1 cellular context compared by ENCODE assay signal in genomic region chr2:42047488-42048317, GRCh38.
A peak's percentile ranks its signal among the peaks of the same experiment; 100 is the strongest.
TF ChIP-seq lines count a peak whose summit lies in the region.

Gene PKDCC (plus strand): TSS chr2:42048021. CDS start chr2:42048200, 179 bp downstream.

TF ChIP-seq in HEK293, 187 proteins besides CTCF, POLR2A, EP300 and RAD21 (continued from another document and continues in another):
- no peak for TF ChIP-seq ZNF184 (tag by site-specific recombination; IDR thresholded peaks at IDR 0.05)
- no peak for TF ChIP-seq RBAK (tag by site-specific recombination; IDR thresholded peaks at IDR 0.05)
- no peak for TF ChIP-seq ZNF239 (tag by site-specific recombination; IDR thresholded peaks at IDR 0.05)
- no peak for TF ChIP-seq ZNF530 (tag by site-specific recombination; IDR thresholded peaks at IDR 0.05; ENCODE audit: low read depth)
- TF ChIP-seq, protein P1, sequence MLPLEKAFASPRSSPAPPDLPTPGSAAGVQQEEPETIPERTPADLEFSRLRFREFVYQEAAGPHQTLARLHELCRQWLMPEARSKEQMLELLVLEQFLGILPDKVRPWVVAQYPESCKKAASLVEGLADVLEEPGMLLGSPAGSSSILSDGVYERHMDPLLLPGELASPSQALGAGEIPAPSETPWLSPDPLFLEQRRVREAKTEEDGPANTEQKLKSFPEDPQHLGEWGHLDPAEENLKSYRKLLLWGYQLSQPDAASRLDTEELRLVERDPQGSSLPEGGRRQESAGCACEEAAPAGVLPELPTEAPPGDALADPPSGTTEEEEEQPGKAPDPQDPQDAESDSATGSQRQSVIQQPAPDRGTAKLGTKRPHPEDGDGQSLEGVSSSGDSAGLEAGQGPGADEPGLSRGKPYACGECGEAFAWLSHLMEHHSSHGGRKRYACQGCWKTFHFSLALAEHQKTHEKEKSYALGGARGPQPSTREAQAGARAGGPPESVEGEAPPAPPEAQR (tag by site-specific recombination; IDR thresholded peaks at IDR 0.05): no peak
- TF ChIP-seq MEIS1 (CRISPR knock-in tag; IDR thresholded peaks at IDR 0.05; ENCODE audit: borderline replicate concordance): no peak
- no peak for TF ChIP-seq SCRT2 (tag by site-specific recombination; IDR thresholded peaks at IDR 0.05)
- TF ChIP-seq KLF10 (tag by site-specific recombination; IDR thresholded peaks at IDR 0.05): peak; percentile 14; the same call in 1 of the 2 replicates
- no peak for TF ChIP-seq ZBTB1 (tag by site-specific recombination; IDR thresholded peaks at IDR 0.05)
- TF ChIP-seq, protein P2, sequence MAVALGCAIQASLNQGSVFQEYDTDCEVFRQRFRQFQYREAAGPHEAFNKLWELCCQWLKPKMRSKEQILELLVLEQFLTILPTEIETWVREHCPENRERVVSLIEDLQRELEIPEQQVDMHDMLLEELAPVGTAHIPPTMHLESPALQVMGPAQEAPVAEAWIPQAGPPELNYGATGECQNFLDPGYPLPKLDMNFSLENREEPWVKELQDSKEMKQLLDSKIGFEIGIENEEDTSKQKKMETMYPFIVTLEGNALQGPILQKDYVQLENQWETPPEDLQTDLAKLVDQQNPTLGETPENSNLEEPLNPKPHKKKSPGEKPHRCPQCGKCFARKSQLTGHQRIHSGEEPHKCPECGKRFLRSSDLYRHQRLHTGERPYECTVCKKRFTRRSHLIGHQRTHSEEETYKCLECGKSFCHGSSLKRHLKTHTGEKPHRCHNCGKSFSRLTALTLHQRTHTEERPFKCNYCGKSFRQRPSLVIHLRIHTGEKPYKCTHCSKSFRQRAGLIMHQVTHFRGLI (tag by site-specific recombination; IDR thresholded peaks at IDR 0.05): 0 out of 2 replicates have a peak, but pooled peaks have one; percentile 31
- TF ChIP-seq ZFP69B (tag by site-specific recombination; IDR thresholded peaks at IDR 0.05): no peak
- TF ChIP-seq ZSCAN30 (tag by site-specific recombination; IDR thresholded peaks at IDR 0.05): no peak
- TF ChIP-seq ZNF24 (tag by site-specific recombination; IDR thresholded peaks at IDR 0.05): no peak
- TF ChIP-seq, protein P3, sequence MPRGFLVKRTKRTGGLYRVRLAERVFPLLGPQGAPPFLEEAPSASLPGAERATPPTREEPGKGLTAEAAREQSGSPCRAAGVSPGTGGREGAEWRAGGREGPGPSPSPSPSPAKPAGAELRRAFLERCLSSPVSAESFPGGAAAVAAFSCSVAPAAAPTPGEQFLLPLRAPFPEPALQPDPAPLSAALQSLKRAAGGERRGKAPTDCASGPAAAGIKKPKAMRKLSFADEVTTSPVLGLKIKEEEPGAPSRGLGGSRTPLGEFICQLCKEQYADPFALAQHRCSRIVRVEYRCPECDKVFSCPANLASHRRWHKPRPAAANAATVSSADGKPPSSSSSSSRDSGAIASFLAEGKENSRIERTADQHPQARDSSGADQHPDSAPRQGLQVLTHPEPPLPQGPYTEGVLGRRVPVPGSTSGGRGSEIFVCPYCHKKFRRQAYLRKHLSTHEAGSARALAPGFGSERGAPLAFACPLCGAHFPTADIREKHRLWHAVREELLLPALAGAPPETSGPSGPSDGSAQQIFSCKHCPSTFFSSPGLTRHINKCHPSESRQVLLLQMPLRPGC (tag by site-specific recombination; IDR thresholded peaks at IDR 0.05): no peak
- TF ChIP-seq ZFP3 (tag by site-specific recombination; IDR thresholded peaks at IDR 0.05; ENCODE audit: low read depth): no peak
- TF ChIP-seq, protein P4, sequence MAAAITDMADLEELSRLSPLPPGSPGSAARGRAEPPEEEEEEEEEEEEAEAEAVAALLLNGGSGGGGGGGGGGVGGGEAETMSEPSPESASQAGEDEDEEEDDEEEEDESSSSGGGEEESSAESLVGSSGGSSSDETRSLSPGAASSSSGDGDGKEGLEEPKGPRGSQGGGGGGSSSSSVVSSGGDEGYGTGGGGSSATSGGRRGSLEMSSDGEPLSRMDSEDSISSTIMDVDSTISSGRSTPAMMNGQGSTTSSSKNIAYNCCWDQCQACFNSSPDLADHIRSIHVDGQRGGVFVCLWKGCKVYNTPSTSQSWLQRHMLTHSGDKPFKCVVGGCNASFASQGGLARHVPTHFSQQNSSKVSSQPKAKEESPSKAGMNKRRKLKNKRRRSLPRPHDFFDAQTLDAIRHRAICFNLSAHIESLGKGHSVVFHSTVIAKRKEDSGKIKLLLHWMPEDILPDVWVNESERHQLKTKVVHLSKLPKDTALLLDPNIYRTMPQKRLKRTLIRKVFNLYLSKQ (tag by site-specific recombination; IDR thresholded peaks at IDR 0.05; ENCODE audit: borderline replicate concordance): no peak
- no peak for TF ChIP-seq ZNF596 (tag by site-specific recombination; IDR thresholded peaks at IDR 0.05)
- TF ChIP-seq OVOL3 (tag by site-specific recombination; IDR thresholded peaks at IDR 0.05): peak; percentile 51; the same call in 1 of the 2 replicates
- TF ChIP-seq GLI2 (tag by site-specific recombination; IDR thresholded peaks at IDR 0.05; ENCODE audit: borderline replicate concordance, low read depth): no peak
- no peak for TF ChIP-seq ZFP37 (tag by site-specific recombination; IDR thresholded peaks at IDR 0.05)
- peak; percentile 54; the same call in 1 of the 2 replicates for TF ChIP-seq ZBTB20 (tag by site-specific recombination; IDR thresholded peaks at IDR 0.05)
- no peak for TF ChIP-seq HOXA7 (CRISPR knock-in tag; IDR thresholded peaks at IDR 0.05; ENCODE audit: borderline replicate concordance)
- no peak for TF ChIP-seq ZBTB7A (tag by site-specific recombination; IDR thresholded peaks at IDR 0.05; ENCODE audit: low read depth)
- no peak for TF ChIP-seq ZNF223 (tag by site-specific recombination; IDR thresholded peaks at IDR 0.05)
- TF ChIP-seq ZNF792 (tag by site-specific recombination; IDR thresholded peaks at IDR 0.05): no peak
- TF ChIP-seq ZBTB17 (tag by site-specific recombination; IDR thresholded peaks at IDR 0.05): peak; percentile 27; the same call in 1 of the 2 replicates
- TF ChIP-seq ZNF585B (tag by site-specific recombination; IDR thresholded peaks at IDR 0.05): no peak
- TF ChIP-seq ZNF280C (tag by site-specific recombination; IDR thresholded peaks at IDR 0.05): no peak
- no peak for TF ChIP-seq ZNF2 (tag by site-specific recombination; IDR thresholded peaks at IDR 0.05)
- no peak for TF ChIP-seq PRDM6 (tag by site-specific recombination; IDR thresholded peaks at IDR 0.05)
- TF ChIP-seq EGR2 (tag by site-specific recombination; IDR thresholded peaks at IDR 0.05; ENCODE audit: low read depth): peak; percentile 50; the same call in 1 of the 2 replicates
- no peak for TF ChIP-seq FEZF1 (tag by site-specific recombination; IDR thresholded peaks at IDR 0.05)
- TF ChIP-seq ZNF623 (tag by site-specific recombination; IDR thresholded peaks at IDR 0.05): no peak
- TF ChIP-seq ZFP41 (tag by site-specific recombination; IDR thresholded peaks at IDR 0.05; ENCODE audit: borderline replicate concordance): no peak
- TF ChIP-seq, protein P5, sequence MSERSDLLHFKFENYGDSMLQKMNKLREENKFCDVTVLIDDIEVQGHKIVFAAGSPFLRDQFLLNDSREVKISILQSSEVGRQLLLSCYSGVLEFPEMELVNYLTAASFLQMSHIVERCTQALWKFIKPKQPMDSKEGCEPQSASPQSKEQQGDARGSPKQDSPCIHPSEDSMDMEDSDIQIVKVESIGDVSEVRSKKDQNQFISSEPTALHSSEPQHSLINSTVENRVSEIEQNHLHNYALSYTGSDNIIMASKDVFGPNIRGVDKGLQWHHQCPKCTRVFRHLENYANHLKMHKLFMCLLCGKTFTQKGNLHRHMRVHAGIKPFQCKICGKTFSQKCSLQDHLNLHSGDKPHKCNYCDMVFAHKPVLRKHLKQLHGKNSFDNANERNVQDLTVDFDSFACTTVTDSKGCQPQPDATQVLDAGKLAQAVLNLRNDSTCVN (tag by site-specific recombination; optimal IDR thresholded peaks at IDR 0.05): peak; percentile 79
- no peak; the same call in 1 of the 2 replicates for TF ChIP-seq SP3 (tag by site-specific recombination; IDR thresholded peaks at IDR 0.05)
- TF ChIP-seq, protein P6, sequence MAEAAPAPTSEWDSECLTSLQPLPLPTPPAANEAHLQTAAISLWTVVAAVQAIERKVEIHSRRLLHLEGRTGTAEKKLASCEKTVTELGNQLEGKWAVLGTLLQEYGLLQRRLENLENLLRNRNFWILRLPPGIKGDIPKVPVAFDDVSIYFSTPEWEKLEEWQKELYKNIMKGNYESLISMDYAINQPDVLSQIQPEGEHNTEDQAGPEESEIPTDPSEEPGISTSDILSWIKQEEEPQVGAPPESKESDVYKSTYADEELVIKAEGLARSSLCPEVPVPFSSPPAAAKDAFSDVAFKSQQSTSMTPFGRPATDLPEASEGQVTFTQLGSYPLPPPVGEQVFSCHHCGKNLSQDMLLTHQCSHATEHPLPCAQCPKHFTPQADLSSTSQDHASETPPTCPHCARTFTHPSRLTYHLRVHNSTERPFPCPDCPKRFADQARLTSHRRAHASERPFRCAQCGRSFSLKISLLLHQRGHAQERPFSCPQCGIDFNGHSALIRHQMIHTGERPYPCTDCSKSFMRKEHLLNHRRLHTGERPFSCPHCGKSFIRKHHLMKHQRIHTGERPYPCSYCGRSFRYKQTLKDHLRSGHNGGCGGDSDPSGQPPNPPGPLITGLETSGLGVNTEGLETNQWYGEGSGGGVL (tag by site-specific recombination; IDR thresholded peaks at IDR 0.05): peak; percentile 38; the same call in 1 of the 2 replicates
- no peak for TF ChIP-seq ZNF140 (tag by site-specific recombination; IDR thresholded peaks at IDR 0.05)
- TF ChIP-seq ZSCAN23 (tag by site-specific recombination; IDR thresholded peaks at IDR 0.05): no peak
- TF ChIP-seq ZNF138 (tag by site-specific recombination; IDR thresholded peaks at IDR 0.05; ENCODE audit: borderline replicate concordance): no peak
- no peak for TF ChIP-seq GFI1B (tag by site-specific recombination; IDR thresholded peaks at IDR 0.05)
- TF ChIP-seq ZNF610 (tag by site-specific recombination; IDR thresholded peaks at IDR 0.05; ENCODE audit: borderline replicate concordance): no peak
- TF ChIP-seq ZNF560 (tag by site-specific recombination; IDR thresholded peaks at IDR 0.05; ENCODE audit: borderline replicate concordance): no peak
- no peak for TF ChIP-seq ZNF23 (tag by site-specific recombination; IDR thresholded peaks at IDR 0.05; ENCODE audit: borderline replicate concordance)
- TF ChIP-seq ZNF341 (tag by site-specific recombination; IDR thresholded peaks at IDR 0.05; ENCODE audit: low read depth): 0 out of 2 replicates have a peak, but pooled peaks have one; percentile 7
- TF ChIP-seq, protein P7, sequence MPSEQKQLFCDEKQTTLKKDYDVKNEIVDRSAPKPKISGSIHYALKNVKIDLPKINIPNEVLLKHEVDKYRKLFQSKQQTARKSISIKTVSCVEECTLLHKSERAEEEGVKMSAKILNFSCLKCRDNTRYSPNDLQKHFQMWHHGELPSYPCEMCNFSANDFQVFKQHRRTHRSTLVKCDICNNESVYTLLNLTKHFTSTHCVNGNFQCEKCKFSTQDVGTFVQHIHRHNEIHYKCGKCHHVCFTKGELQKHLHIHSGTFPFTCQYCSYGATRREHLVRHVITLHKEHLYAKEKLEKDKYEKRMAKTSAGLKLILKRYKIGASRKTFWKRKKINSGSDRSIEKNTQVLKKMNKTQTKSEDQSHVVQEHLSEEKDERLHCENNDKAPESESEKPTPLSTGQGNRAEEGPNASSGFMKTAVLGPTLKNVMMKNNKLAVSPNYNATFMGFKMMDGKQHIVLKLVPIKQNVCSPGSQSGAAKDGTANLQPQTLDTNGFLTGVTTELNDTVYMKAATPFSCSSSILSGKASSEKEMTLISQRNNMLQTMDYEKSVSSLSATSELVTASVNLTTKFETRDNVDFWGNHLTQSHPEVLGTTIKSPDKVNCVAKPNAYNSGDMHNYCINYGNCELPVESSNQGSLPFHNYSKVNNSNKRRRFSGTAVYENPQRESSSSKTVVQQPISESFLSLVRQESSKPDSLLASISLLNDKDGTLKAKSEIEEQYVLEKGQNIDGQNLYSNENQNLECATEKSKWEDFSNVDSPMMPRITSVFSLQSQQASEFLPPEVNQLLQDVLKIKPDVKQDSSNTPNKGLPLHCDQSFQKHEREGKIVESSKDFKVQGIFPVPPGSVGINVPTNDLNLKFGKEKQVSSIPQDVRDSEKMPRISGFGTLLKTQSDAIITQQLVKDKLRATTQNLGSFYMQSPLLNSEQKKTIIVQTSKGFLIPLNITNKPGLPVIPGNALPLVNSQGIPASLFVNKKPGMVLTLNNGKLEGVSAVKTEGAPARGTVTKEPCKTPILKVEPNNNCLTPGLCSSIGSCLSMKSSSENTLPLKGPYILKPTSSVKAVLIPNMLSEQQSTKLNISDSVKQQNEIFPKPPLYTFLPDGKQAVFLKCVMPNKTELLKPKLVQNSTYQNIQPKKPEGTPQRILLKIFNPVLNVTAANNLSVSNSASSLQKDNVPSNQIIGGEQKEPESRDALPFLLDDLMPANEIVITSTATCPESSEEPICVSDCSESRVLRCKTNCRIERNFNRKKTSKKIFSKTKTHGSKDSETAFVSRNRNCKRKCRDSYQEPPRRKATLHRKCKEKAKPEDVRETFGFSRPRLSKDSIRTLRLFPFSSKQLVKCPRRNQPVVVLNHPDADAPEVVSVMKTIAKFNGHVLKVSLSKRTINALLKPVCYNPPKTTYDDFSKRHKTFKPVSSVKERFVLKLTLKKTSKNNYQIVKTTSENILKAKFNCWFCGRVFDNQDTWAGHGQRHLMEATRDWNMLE (tag by site-specific recombination; conservative IDR thresholded peaks at IDR 0.05; ENCODE audit: low read depth): no peak
- TF ChIP-seq ZNF558 (tag by site-specific recombination; IDR thresholded peaks at IDR 0.05): no peak
